In genomic region chr11:1387961-1388762, GRCh38 we compare ENCODE assay signal across 10 cellular contexts. TPM values are rescaled to one million over a fixed set of nuclear protein-coding genes. Genes with fewer than 3 reads are reported as not detected.
A peak's percentile ranks its signal among the peaks of the same experiment; 100 is the strongest.
DNase-seq lines count a peak whose midpoint lies in the region; ATAC-seq and TF ChIP-seq lines count a peak whose summit lies in the region.
"Had no signal": no experiment of that assay in that cellular context is flagged by ENCODE, and none has a peak within 500 bp of the region (broad histone marks: within the 10 kb centered on the region; RNA-seq: fewer than 3 reads in every experiment).

No MANE protein-coding gene starts in this region.

- no peak overlapping the region for H3K4me3 ChIP-seq in right atrium auricular region
- peak overlapping the region; percentile 66 for H3K4me3 ChIP-seq in iPS-15b (ENCODE audit: low read depth, low read length)
- no peak overlapping the region for H3K4me3 ChIP-seq in transverse colon

- TF ChIP-seq CTCF in right atrium auricular region (IDR thresholded peaks at IDR 0.05): no peak
- no peak for TF ChIP-seq CTCF in transverse colon (IDR thresholded peaks at IDR 0.05)

- H3K36me3 ChIP-seq in right atrium auricular region (no peaks in the 10 kb centered on the region), iPS-15b (ENCODE audit: control insufficient read depth, insufficient read depth, low read length) (no peaks in the 10 kb centered on the region), transverse colon (no peaks in the 10 kb centered on the region)
- H3K36me3 ChIP-seq: adrenal gland had no signal

- peak overlapping the region; percentile 24 for H3K9ac ChIP-seq in iPS-15b (ENCODE audit: low read depth, low read length)

- ATAC-seq in Right ventricle myocardium inferior (no peak), HG03095 (IDR thresholded peaks at IDR 0.05; ENCODE audit: unreplicated experiment) (no peak)

- intact Hi-C loops in Right ventricle myocardium inferior (cut with DNase I) (no loop called here), transverse colon (cut with DNase I; ENCODE audit: low total_unique reads) (no loop called here)

- TF ChIP-seq POLR2A in transverse colon (IDR thresholded peaks at IDR 0.05): no peak

- H3K27ac ChIP-seq in right atrium auricular region (no peak overlapping the region), transverse colon (no peak overlapping the region)

- DNase-seq in Right ventricle myocardium inferior (ENCODE audit: missing footprints) (peak; percentile 20), right atrium auricular region (ENCODE audit: low spot score) (no peak), RKO (ENCODE audit: low spot score) (peak; percentile 11), transverse colon (peak; percentile 19), kidney tubule cell (ENCODE audit: low spot score) (no peak), NCI-H187 (lab: John Stamatoyannopoulos, UW) (no peak)
- DNase-seq: adrenal gland, NCI-H2029 had no signal

- H3K27me3 ChIP-seq in right atrium auricular region (peaks cover 7 to 8% of the 10 kb centered on the region in 2 donors), iPS-15b (ENCODE audit: control insufficient read depth, insufficient read depth, low read length) (peaks cover 2% of the 10 kb centered on the region), transverse colon (peaks cover 58% of the 10 kb centered on the region)

- H3K4me1 ChIP-seq in right atrium auricular region (peaks cover 0 to 18% of the 10 kb centered on the region in 2 donors), iPS-15b (ENCODE audit: control insufficient read depth, insufficient read depth, low read length) (peaks cover 2% of the 10 kb centered on the region), transverse colon (peaks cover 8 to 24% (median 17%) of the 10 kb centered on the region in 4 donors)

- no peak for TF ChIP-seq EP300 in transverse colon (IDR thresholded peaks at IDR 0.05; ENCODE audit: low read depth)

- WGBS in transverse colon (ENCODE audit: low coverage in 1 of 2), 2 donors: 56 to 77% methylated on average over 3 to 22 of the region's 22 CpGs

- H3K9me3 ChIP-seq in right atrium auricular region: no peaks in the 10 kb centered on the region
- no peaks in the 10 kb centered on the region for H3K9me3 ChIP-seq in iPS-15b (ENCODE audit: control insufficient read depth, insufficient read depth, low read length)
- H3K9me3 ChIP-seq in transverse colon: no peaks in the 10 kb centered on the region
- H3K9me3 ChIP-seq: adrenal gland had no signal

- in situ Hi-C loops in transverse colon (cut with MboI; ENCODE audit: low pct_ligation_motif_present in 1 of 4, low pct_unique_long_range_greater_than_20kb in 1 of 4, low sequenced_read_pairs in 3 of 4): no loop called here

RNA-seq across cellular contexts. Expression of gene BRSK2, which starts 1.6 kb away (rescaled TPM):
- total RNA-seq in Right ventricle myocardium inferior (1.4 TPM), right atrium auricular region (under 1 TPM; 0.19 to 0.51 TPM), transverse colon (1 to 10 TPM in 1 of 4 donors, under 1 TPM in 2, not detected in 1; 0.14 to 1.8 (median 0.95) TPM)

Comparison
In these comparisons a context has a peak if more than half of its experiments do, and no peak if none do; other contexts are left out.
1. DNase-seq: peak in Right ventricle myocardium inferior (single experiment), RKO (single experiment) and transverse colon (single experiment); none in right atrium auricular region (single experiment), kidney tubule cell (single experiment) and NCI-H187 (0 of 2).